ENCODE assay signal across 14 cellular contexts in the genomic region with DNA sequence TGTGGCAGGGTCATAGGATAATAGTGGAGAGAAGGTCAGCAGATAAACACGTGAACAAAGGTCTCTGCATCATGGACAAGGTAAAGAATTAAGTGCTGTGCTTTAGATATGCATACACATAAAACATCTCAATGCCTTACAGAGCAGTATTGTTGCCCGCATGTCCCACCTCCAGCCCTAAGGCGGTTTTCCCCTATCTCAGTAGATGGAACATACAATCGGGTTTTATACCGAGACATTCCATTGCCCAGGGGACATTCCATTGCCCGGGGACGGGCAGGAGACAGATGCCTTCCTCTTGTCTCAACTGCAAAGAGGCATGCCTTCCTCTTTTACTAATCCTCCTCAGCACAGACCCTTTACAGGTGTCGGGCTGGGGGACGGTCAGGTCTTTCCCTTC. TPM values are rescaled to one million over a fixed set of nuclear protein-coding genes. Genes with fewer than 3 reads are reported as not detected.
"Had no signal": no experiment of that assay in that cellular context is flagged by ENCODE, and none has a peak within 500 bp of the region (broad histone marks: within the 10 kb centered on the region; RNA-seq: fewer than 3 reads in every experiment).

No MANE protein-coding gene starts in this region.

RNA-seq across cellular contexts. Expression of gene CIDEC, which starts 32.2 kb away (rescaled TPM):
- total RNA-seq: activated CD4-positive, alpha-beta memory T cell treated with anti-CD3 and anti-CD28 coated beads for 36 hours; activated CD4-positive, alpha-beta T cell treated with anti-CD3 and anti-CD28 coated beads for 36 hours; activated CD4-positive, alpha-beta T cell treated with anti-CD3 and anti-CD28 coated beads, Interleukin-2, amount 10 ng/mL, durations not matched to agents 24 days and 14 days; activated CD8-positive, alpha-beta memory T cell treated with anti-CD3 and anti-CD28 coated beads for 36 hours; activated CD8-positive, alpha-beta memory T cell treated with anti-CD3 and anti-CD28 coated beads, Interleukin-2, amount 10 ng/mL, durations not matched to agents 7 days and 5 days; activated CD8-positive, alpha-beta T cell treated with anti-CD3 and anti-CD28 coated beads, Interleukin-2, amount 10 ng/mL, durations not matched to agents 7 days and 5 days; activated naive CD4-positive, alpha-beta T cell treated with anti-CD3 and anti-CD28 coated beads for 36 hours; activated T-helper 1 cell treated with anti-CD3 and anti-CD28 coated beads, Interleukin-12 subunit alpha, Interleukin-12 subunit beta, Interleukin-2, Interleukin-4 antibody, amounts not matched to agents 30 ng/mL and 10 ng/mL and 1 ng/mL, durations not matched to agents 14 hours and 24 hours and 36 hours; activated T-helper 2 cell treated with anti-CD3 and anti-CD28 coated beads, Interferon-gamma antibody, Interleukin-2, Interleukin-4, amounts not matched to agents 10 μg/mL and 5 μg/mL and 100 μg/mL, durations not matched to agents 14 hours and 24 hours and 36 hours; chondrocyte; dermis blood vessel endothelial cell; foreskin keratinocyte; glomerular endothelial cell; T-helper 17 cell had no signal
